In the genomic region with DNA sequence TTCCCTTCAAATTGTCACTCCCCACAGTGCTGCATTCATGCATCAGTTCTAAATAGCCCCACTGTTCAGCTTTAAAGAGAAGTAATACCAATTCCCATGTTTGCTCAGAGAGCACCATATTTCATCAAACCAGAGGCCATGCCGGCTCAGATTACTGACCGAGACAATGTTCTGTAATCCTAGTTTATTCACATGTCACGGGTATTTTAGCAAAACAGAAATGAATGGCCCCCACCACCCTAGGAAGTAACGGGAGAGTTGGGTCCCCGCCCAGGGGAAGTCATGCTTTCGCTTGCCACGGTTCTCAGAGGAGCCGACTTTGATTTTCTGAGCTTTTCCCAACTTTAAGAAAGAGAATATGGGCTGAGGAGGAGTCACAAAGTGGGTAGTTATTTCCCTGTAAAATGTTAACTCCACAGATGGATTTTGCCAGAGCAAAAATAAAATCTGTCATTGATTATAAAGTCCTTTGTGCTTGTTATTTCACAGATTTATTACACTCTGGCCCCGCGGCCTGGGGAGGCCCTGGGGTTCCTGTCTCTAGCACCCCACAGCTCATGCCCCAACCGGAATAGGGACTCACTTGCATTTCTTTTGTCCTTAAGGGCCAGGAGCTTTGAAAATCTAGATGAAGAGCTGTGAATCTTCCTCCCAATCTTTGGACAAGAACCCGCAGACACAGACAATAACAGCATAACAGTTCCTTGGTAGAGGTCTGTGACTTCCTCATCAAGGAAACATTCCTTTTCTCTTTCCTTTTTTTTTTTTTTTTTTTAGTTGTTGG, we compare ENCODE assay signal across 1 cellular context.
TF ChIP-seq lines count a peak whose summit lies in the region.

No MANE protein-coding gene starts in this region.

TF ChIP-seq in SK-N-SH, 30 proteins besides CTCF, POLR2A, EP300 and RAD21:
- TF ChIP-seq NRF1 (IDR thresholded peaks at IDR 0.05; ENCODE audit: low read depth, low read length) (no peak), TAF1 (IDR thresholded peaks at IDR 0.05; ENCODE audit: borderline replicate concordance, low read depth, low read length) (no peak), GABPA (IDR thresholded peaks at IDR 0.05; ENCODE audit: low read depth) (no peak), SMC3 (IDR thresholded peaks at IDR 0.05; ENCODE audit: low read depth, low read length) (no peak), RXRA (IDR thresholded peaks at IDR 0.05; ENCODE audit: borderline replicate concordance, low read depth) (no peak)
- TF ChIP-seq, protein P1, sequence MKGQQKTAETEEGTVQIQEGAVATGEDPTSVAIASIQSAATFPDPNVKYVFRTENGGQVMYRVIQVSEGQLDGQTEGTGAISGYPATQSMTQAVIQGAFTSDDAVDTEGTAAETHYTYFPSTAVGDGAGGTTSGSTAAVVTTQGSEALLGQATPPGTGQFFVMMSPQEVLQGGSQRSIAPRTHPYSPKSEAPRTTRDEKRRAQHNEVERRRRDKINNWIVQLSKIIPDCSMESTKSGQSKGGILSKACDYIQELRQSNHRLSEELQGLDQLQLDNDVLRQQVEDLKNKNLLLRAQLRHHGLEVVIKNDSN (IDR thresholded peaks at IDR 0.05; ENCODE audit: borderline replicate concordance, low read depth) = no peak
